Comparison of ENCODE assay signal across 8 cellular contexts in genomic region chr10:101042118-101042517, GRCh38. TPM values are rescaled to one million over a fixed set of nuclear protein-coding genes. Genes with fewer than 3 reads are reported as not detected.
DNase-seq lines count a peak whose midpoint lies in the region; ATAC-seq and TF ChIP-seq lines count a peak whose summit lies in the region.

No MANE protein-coding gene starts in this region.

- TF ChIP-seq CTCF in right atrium auricular region (IDR thresholded peaks at IDR 0.05): no peak

- H3K9me3 Mint-ChIP-seq in central memory CD8-positive, alpha-beta T cell: no peaks in the 10 kb centered on the region

- DNase-seq in right atrium auricular region (ENCODE audit: low spot score): no peak
- no peak for DNase-seq in Right ventricle myocardium superior
- no peak for DNase-seq in central memory CD8-positive, alpha-beta T cell (ENCODE audit: low spot score in 2 of 2)
- DNase-seq in aorta: no peak
- DNase-seq in NCI-H446 (lab: John Stamatoyannopoulos, UW): no peak

- peak overlapping the region; percentile 44 to 57 for H3K4me3 ChIP-seq in right atrium auricular region
- peak overlapping the region; percentile 38 to 78 for H3K4me3 ChIP-seq in muscle layer of colon (ENCODE audit: low read depth in 1 of 2, low read length in 2 of 2)
- H3K4me3 ChIP-seq in aorta (ENCODE audit: low read length in 2 of 2): no peak overlapping the region

- peaks cover 23% of the 10 kb centered on the region for H3K4me1 Mint-ChIP-seq in central memory CD8-positive, alpha-beta T cell

- H3K27me3 ChIP-seq in right atrium auricular region: no peaks in the 10 kb centered on the region
- peaks cover 0 to 7% of the 10 kb centered on the region in 2 donors for H3K27me3 ChIP-seq in muscle layer of colon (ENCODE audit: control insufficient read depth in 1 of 2, insufficient read depth in 2 of 2, low read length in 2 of 2)
- H3K27me3 ChIP-seq in aorta (ENCODE audit: control insufficient read depth in 1 of 2, insufficient read depth in 2 of 2, low read length in 1 of 2): no peaks in the 10 kb centered on the region

- H3K4me3 Mint-ChIP-seq in central memory CD8-positive, alpha-beta T cell: peak overlapping the region; percentile 97

- H3K36me3 ChIP-seq in right atrium auricular region (peaks cover 17% of the 10 kb centered on the region), muscle layer of colon (ENCODE audit: insufficient read depth, low read length) (peaks cover 26% of the 10 kb centered on the region), aorta (ENCODE audit: control insufficient read depth in 1 of 2, insufficient read depth in 2 of 2, low read length in 1 of 2) (peaks cover 4 to 7% of the 10 kb centered on the region in 2 donors)

- intact Hi-C loops in Right ventricle myocardium superior (cut with DNase I): no loop called here
- intact Hi-C loops in aorta (cut with DNase I): no loop called here

- ATAC-seq in Right ventricle myocardium superior (ENCODE audit: poor library complexity) (no peak), aorta (ENCODE audit: low FRiP score) (no peak), GM21390 (IDR thresholded peaks at IDR 0.05; ENCODE audit: unreplicated experiment) (no peak), HG03354 (IDR thresholded peaks at IDR 0.05; ENCODE audit: poor library complexity, severe bottlenecking, unreplicated experiment) (no peak)
- no peak for ATAC-seq in central memory CD8-positive, alpha-beta T cell (replicated peaks; ENCODE audit: extremely low read depth, poor library complexity, severe bottlenecking)

- peaks cover 14% of the 10 kb centered on the region for H3K27me3 Mint-ChIP-seq in central memory CD8-positive, alpha-beta T cell

- peaks cover 0 to 22% of the 10 kb centered on the region in 2 donors for H3K4me1 ChIP-seq in right atrium auricular region
- H3K4me1 ChIP-seq in muscle layer of colon (ENCODE audit: insufficient read depth, low read length): peaks cover 23% of the 10 kb centered on the region
- no peaks in the 10 kb centered on the region for H3K4me1 ChIP-seq in aorta (ENCODE audit: control insufficient read depth in 1 of 2, insufficient read depth in 2 of 2, low read length in 2 of 2)

- H3K27ac Mint-ChIP-seq in central memory CD8-positive, alpha-beta T cell (ENCODE audit: low read depth): peak overlapping the region; percentile 94

- H3K27ac ChIP-seq in right atrium auricular region (peak overlapping the region; percentile 82 to 85), muscle layer of colon (ENCODE audit: low read depth, low read length) (peak overlapping the region; percentile 45), aorta (ENCODE audit: low read depth in 1 of 2, low read length in 2 of 2) (peak overlapping the region; percentile 2 to 95)

- 43 to 45% methylated on average over 4 of the region's 4 CpGs for WGBS in aorta, 2 donors

- peaks cover 13% of the 10 kb centered on the region for H3K36me3 Mint-ChIP-seq in central memory CD8-positive, alpha-beta T cell (ENCODE audit: insufficient read depth)

- H3K9ac ChIP-seq in muscle layer of colon (ENCODE audit: low read length): peak overlapping the region; percentile 68

- no peaks in the 10 kb centered on the region for H3K9me3 ChIP-seq in right atrium auricular region
- no peaks in the 10 kb centered on the region for H3K9me3 ChIP-seq in muscle layer of colon (ENCODE audit: low read length)
- H3K9me3 ChIP-seq in aorta (ENCODE audit: control insufficient read depth, low read length): no peaks in the 10 kb centered on the region

RNA-seq across cellular contexts. Expression of gene SFXN3, which starts 11.1 kb away (rescaled TPM):
- total RNA-seq in right atrium auricular region: 10 to 100 TPM; 16.4 to 42.9 TPM
- 11.4 TPM for total RNA-seq in Right ventricle myocardium superior
- total RNA-seq in aorta: 100 to 1,000 TPM in 1 of 2 donors, 10 to 100 TPM in 1; 91.5 to 113 TPM
- 10 to 100 TPM; 42.6 to 97.1 TPM for polyA plus RNA-seq in aorta

RNA-seq across cellular contexts. Expression of gene PDZD7, which starts 11.2 kb away (rescaled TPM):
- 1 to 10 TPM in 1 of 2 donors, under 1 TPM in 1; 0.59 to 1.3 TPM for total RNA-seq in right atrium auricular region
- total RNA-seq in Right ventricle myocardium superior: 0.38 TPM
- 1 to 10 TPM; 1.1 to 1.6 TPM for total RNA-seq in aorta
- polyA plus RNA-seq in aorta: 1 to 10 TPM in 1 of 2 donors, under 1 TPM in 1; 0.97 to 3.9 TPM

RNA-seq across cellular contexts. Expression of gene KAZALD1, which starts 19.7 kb away (rescaled TPM):
- total RNA-seq in right atrium auricular region (1 to 10 TPM; 7.0 to 7.5 TPM), Right ventricle myocardium superior (5.0 TPM), aorta (10 to 100 TPM; 12.4 to 17.6 TPM)
- 10 to 100 TPM; 12.9 to 20.7 TPM for polyA plus RNA-seq in aorta

RNA-seq across cellular contexts. Expression of gene LZTS2, which starts 42.5 kb away (rescaled TPM):
- 10 to 100 TPM; 40.0 to 71.0 TPM for total RNA-seq in right atrium auricular region
- 39.1 TPM for total RNA-seq in Right ventricle myocardium superior
- total RNA-seq in aorta: 10 to 100 TPM; 94.0 to 95.3 TPM
- 100 to 1,000 TPM in 1 of 2 donors, 10 to 100 TPM in 1; 38.3 to 108 TPM for polyA plus RNA-seq in aorta

RNA-seq across cellular contexts. Expression of gene TWNK, which starts 54.8 kb away (rescaled TPM):
- total RNA-seq in right atrium auricular region (1 to 10 TPM; 5.5 to 7.1 TPM), Right ventricle myocardium superior (6.4 TPM), aorta (1 to 10 TPM; 4.6 to 5.7 TPM)
- polyA plus RNA-seq in aorta: 1 to 10 TPM; 3.0 to 4.5 TPM

Comparison
In these comparisons a context has a peak if more than half of its experiments do, and no peak if none do; other contexts are left out.
1. H3K4me3 ChIP-seq: peak in right atrium auricular region (2 of 2) and muscle layer of colon (2 of 2); none in aorta (0 of 2).
2. Peak in every context shown above with its lines, with median percentiles within 50 percentile points of each other: H3K27ac ChIP-seq.